Comparison of ENCODE assay signal across 23 cellular contexts in the genomic region with DNA sequence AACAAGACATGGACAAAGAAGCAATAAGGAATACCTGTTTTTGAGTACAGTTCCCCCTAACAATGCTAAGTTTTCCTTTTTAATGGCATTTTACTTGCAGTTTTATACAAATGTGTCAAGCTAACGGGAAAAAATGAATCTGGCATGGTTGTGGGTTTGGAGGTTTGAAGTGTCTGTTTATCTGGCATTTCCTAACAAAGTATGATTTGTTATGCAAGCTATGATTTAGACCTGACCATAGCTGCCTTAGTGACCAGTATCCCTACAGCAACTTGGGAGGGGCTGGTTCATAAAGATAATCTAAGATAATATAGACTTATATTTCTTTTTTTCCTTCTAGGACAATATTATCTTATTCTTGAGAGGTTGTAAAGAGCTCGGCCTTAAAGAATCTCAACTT.
"Had no signal": no experiment of that assay in that cellular context is flagged by ENCODE, and none has a peak within 500 bp of the region (broad histone marks: within the 10 kb centered on the region; RNA-seq: fewer than 3 reads in every experiment).

No MANE protein-coding gene starts in this region.

- H3K4me1 ChIP-seq: body of pancreas had no signal

- H3K9me3 ChIP-seq: body of pancreas, heart right ventricle, lower lobe of right lung, thoracic aorta had no signal

- H3K4me2 ChIP-seq: neural progenitor cell had no signal

- H3K9me3 Mint-ChIP-seq: activated naive CD8-positive, alpha-beta T cell treated with anti-CD3 and anti-CD28 coated beads for 36 hours; activated T-helper 2 cell treated with anti-CD3 and anti-CD28 coated beads, Interferon-gamma antibody, Interleukin-2, Interleukin-4, amounts not matched to agents 10 μg/mL and 5 μg/mL and 100 μg/mL, durations not matched to agents 14 hours and 24 hours and 36 hours; dendritic cell treated with granulocyte-macrophage colony-stimulating factor and Interleukin-4, amounts not matched to agents 40 ng/mL and 50 ng/mL, for 4 days; neural progenitor cell; type B pancreatic cell; WTC11 had no signal

- H3K36me3 ChIP-seq: lower lobe of right lung, neural progenitor cell, thoracic aorta had no signal

- H3K36me3 Mint-ChIP-seq: activated naive CD8-positive, alpha-beta T cell treated with anti-CD3 and anti-CD28 coated beads for 36 hours; neural progenitor cell; type B pancreatic cell; WTC11 had no signal

- H3K27me3 ChIP-seq: body of pancreas, heart right ventricle, neural progenitor cell had no signal

- H3K27ac Mint-ChIP-seq: activated naive CD8-positive, alpha-beta T cell treated with anti-CD3 and anti-CD28 coated beads for 36 hours; activated T-helper 2 cell treated with anti-CD3 and anti-CD28 coated beads, Interferon-gamma antibody, Interleukin-2, Interleukin-4, amounts not matched to agents 10 μg/mL and 5 μg/mL and 100 μg/mL, durations not matched to agents 14 hours and 24 hours and 36 hours; dendritic cell treated with granulocyte-macrophage colony-stimulating factor and Interleukin-4, amounts not matched to agents 40 ng/mL and 50 ng/mL, for 4 days; naive thymus-derived CD4-positive, alpha-beta T cell; neural progenitor cell; progenitor cell of endocrine pancreas; type B pancreatic cell; WTC11 had no signal

- DNase-seq: activated naive CD4-positive, alpha-beta T cell; activated naive CD8-positive, alpha-beta T cell treated with anti-CD3 and anti-CD28 coated beads for 36 hours; activated T-cell treated with anti-CD3 and anti-CD28 coated beads, Interleukin-2, amount 50 U/mL, for 1 hour; amygdala; body of pancreas; effector CD4-positive, alpha-beta T cell; foreskin fibroblast; heart right ventricle; lower lobe of right lung; naive thymus-derived CD4-positive, alpha-beta T cell; retina; stimulated activated CD4-positive, alpha-beta T cell treated with anti-CD3 and anti-CD28 coated beads, Interleukin-4, amount 100 ng/mL, for 24 hours; stimulated activated naive CD4-positive, alpha-beta T cell treated with Interleukin-2 at 50 U/mL for 16 hours; T-helper 9 cell had no signal

- FAIRE-seq: endometrium, keratinocyte had no signal

- H3K27ac ChIP-seq: body of pancreas, heart right ventricle, lower lobe of right lung, neural progenitor cell, thoracic aorta had no signal

- H2AFZ ChIP-seq: neural progenitor cell had no signal

- H3K4me3 Mint-ChIP-seq: activated naive CD8-positive, alpha-beta T cell treated with anti-CD3 and anti-CD28 coated beads for 36 hours; dendritic cell treated with granulocyte-macrophage colony-stimulating factor and Interleukin-4, amounts not matched to agents 40 ng/mL and 50 ng/mL, for 4 days; naive thymus-derived CD4-positive, alpha-beta T cell; neural progenitor cell; type B pancreatic cell; WTC11 had no signal

- H3K4me3 ChIP-seq: body of pancreas, heart right ventricle, lower lobe of right lung, neural progenitor cell, thoracic aorta had no signal

- H3K4me1 Mint-ChIP-seq: activated naive CD8-positive, alpha-beta T cell treated with anti-CD3 and anti-CD28 coated beads for 36 hours had no signal

- H3K27me3 Mint-ChIP-seq: activated naive CD8-positive, alpha-beta T cell treated with anti-CD3 and anti-CD28 coated beads for 36 hours; dendritic cell treated with granulocyte-macrophage colony-stimulating factor and Interleukin-4, amounts not matched to agents 40 ng/mL and 50 ng/mL, for 4 days; progenitor cell of endocrine pancreas; type B pancreatic cell had no signal

- H3K9ac ChIP-seq: neural progenitor cell had no signal

- ATAC-seq: body of pancreas; heart right ventricle; naive thymus-derived CD4-positive, alpha-beta T cell; WTC11 had no signal
